ENCODE assay signal across 20 cellular contexts in the genomic region with DNA sequence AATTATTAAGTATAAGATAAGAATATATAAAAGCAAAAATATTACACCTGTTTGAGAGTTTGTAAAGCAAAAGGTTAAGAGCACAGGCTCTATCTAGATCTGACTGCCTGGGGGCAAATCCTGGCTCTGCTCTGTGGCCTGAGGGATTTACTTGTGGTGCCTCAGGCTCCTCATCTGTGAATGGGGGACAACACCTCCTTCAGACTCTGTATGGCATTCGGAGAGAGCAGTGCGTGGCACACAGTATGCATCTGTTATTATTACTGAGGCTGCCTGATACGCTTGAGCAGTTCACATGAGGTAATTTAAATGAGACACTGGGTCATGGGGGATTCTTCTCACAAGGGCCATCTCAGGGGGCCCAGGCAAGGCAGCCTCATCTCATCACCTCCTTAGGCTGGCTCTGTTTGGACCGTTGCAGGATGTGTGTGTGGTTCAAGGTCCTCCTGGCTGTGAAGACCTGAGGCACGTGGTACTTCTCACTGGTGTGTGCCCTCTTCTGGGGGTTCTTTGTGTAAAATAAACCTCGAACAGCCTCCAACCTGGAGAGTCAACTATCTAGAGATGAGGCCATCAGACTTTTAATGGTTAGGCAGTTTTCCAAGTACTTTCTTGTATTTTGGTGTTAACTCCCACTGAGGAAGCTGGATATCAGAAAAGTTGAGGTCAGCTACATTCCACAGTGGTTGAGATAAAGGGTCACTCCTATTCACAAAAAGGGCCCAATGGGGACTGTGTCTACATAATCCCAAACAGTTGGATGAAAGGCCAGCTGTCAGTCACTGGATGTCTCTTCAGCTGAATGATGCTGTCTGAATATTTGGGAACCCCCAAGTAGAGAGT.
"Had no signal": no experiment of that assay in that cellular context is flagged by ENCODE, and none has a peak within 500 bp of the region (broad histone marks: within the 10 kb centered on the region; RNA-seq: fewer than 3 reads in every experiment).

No MANE protein-coding gene starts in this region.

- DNase-seq: activated CD4-positive, alpha-beta memory T cell treated with anti-CD3 and anti-CD28 coated beads for 36 hours; activated gamma-delta T cell treated with Interleukin-2 at 50 U/mL for 16 hours; activated T-cell treated with anti-CD3 and anti-CD28 coated beads, Interleukin-2, amount 50 U/mL, for 4 hours; central memory CD4-positive, alpha-beta T cell; glutamatergic neuron; hypothalamus; kidney; left lung; mammary epithelial cell; mucosa of descending colon; natural killer cell; stimulated activated CD4-positive, alpha-beta T cell treated with anti-CD3 and anti-CD28 coated beads, Interleukin-15, amount 100 ng/mL, for 24 hours; stimulated activated CD4-positive, alpha-beta T cell treated with anti-CD3 and anti-CD28 coated beads, Interleukin-4, amount 100 ng/mL, for 1 hour; stimulated activated naive CD4-positive, alpha-beta T cell; tibial artery had no signal

- ATAC-seq: activated T-cell treated with anti-CD3 and anti-CD28 coated beads, Interleukin-2, amount 50 U/mL, for 4 hours; esophagus mucosa; left lung; mucosa of descending colon; natural killer cell had no signal

- H3K27me3 Mint-ChIP-seq: activated CD4-positive, alpha-beta memory T cell treated with anti-CD3 and anti-CD28 coated beads for 36 hours; activated naive CD8-positive, alpha-beta T cell had no signal

- H3K27me3 ChIP-seq: tibial artery had no signal

- H3K27ac Mint-ChIP-seq: activated CD4-positive, alpha-beta memory T cell treated with anti-CD3 and anti-CD28 coated beads for 36 hours; activated naive CD8-positive, alpha-beta T cell had no signal

- H3K27ac ChIP-seq: coronary artery, left lung, skin epidermis, tibial artery, VCaP had no signal

- H3K4me3 Mint-ChIP-seq: activated CD4-positive, alpha-beta memory T cell treated with anti-CD3 and anti-CD28 coated beads for 36 hours had no signal

- H3K36me3 Mint-ChIP-seq: activated naive CD8-positive, alpha-beta T cell; natural killer cell had no signal

- H3K9me3 Mint-ChIP-seq: activated T-cell treated with anti-CD3 and anti-CD28 coated beads, Interleukin-2, amount 50 U/mL, for 4 hours; natural killer cell had no signal

- H3K9me3 ChIP-seq: left lung, mucosa of descending colon, tibial artery had no signal
